In the genomic region with DNA sequence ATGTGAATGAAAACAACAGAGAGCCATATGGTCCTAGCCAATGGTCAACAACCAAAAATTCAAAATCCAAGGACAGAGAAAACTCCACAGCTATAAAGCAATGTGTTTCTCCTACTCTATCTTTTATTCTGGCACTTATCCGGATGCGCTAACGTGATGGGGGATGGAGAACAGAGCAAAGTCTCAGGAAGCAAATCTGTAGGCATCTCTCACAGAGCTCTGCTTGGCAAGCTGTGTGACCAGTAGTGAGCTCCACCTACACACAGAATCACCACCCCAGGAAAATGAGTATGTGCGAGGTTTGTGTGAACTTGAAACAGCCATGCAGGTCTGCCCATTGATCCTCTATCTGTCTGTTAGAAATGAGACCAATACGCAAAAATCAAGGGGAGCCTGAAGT, we compare ENCODE assay signal across 23 cellular contexts.
"Had no signal": no experiment of that assay in that cellular context is flagged by ENCODE, and none has a peak within 500 bp of the region (broad histone marks: within the 10 kb centered on the region; RNA-seq: fewer than 3 reads in every experiment).

No MANE protein-coding gene starts in this region.

- H3K27ac Mint-ChIP-seq: naive thymus-derived CD4-positive, alpha-beta T cell; natural killer cell; nephron; neural progenitor cell; progenitor cell of endocrine pancreas; stimulated activated memory B cell treated with anti-CD40 and anti-IgM and Interleukin-4, amounts not matched to agents 10 μg/mL and 1 μg/mL and 100 μg/mL, for 72 hours; stimulated activated naive CD8-positive, alpha-beta T cell treated with anti-CD3 and anti-CD28 coated beads, Interleukin-15, amount 100 ng/mL, for 72 hours had no signal

- DNase-seq: naive thymus-derived CD4-positive, alpha-beta T cell; natural killer cell; ovary; psoas muscle; right cardiac atrium; right lobe of liver; sigmoid colon; spleen; stimulated activated CD4-positive, alpha-beta T cell treated with anti-CD3 and anti-CD28 coated beads, Interleukin-12 subunit alpha, Interleukin-12 subunit beta, amount 100 ng/mL, for 4 hours; stimulated activated CD4-positive, alpha-beta T cell treated with anti-CD3 and anti-CD28 coated beads, Interleukin-1b, Interleukin-23, amount 100 ng/mL, for 48 hours; stimulated activated CD4-positive, alpha-beta T cell treated with anti-CD3 and anti-CD28 coated beads, Interleukin-4, amount 100 ng/mL, for 1 hour; stimulated activated CD4-positive, alpha-beta T cell treated with anti-CD3 and anti-CD28 coated beads, Interleukin-4, amount 100 ng/mL, for 4 hours; stimulated activated CD8-positive, alpha-beta memory T cell treated with anti-CD3 and anti-CD28 coated beads, Interleukin-4, amount 100 ng/mL, for 48 hours; stimulated activated naive CD4-positive, alpha-beta T cell; stimulated activated naive CD8-positive, alpha-beta T cell treated with anti-CD3 and anti-CD28 coated beads, Interleukin-15, amount 100 ng/mL, for 72 hours; stimulated activated naive CD8-positive, alpha-beta T cell treated with anti-CD3 and anti-CD28 coated beads, Interleukin-15, Interleukin-2, amounts not matched to agents 100 U/mL and 50 U/mL, for 24 hours; substantia nigra; thyroid gland; upper lobe of left lung had no signal

- H3K4me3 Mint-ChIP-seq: naive thymus-derived CD4-positive, alpha-beta T cell; natural killer cell; nephron; neural progenitor cell; stimulated activated memory B cell treated with anti-CD40 and anti-IgM and Interleukin-4, amounts not matched to agents 10 μg/mL and 1 μg/mL and 100 μg/mL, for 72 hours; stimulated activated naive CD8-positive, alpha-beta T cell treated with anti-CD3 and anti-CD28 coated beads, Interleukin-15, amount 100 ng/mL, for 72 hours had no signal

- H3K27me3 Mint-ChIP-seq: naive thymus-derived CD4-positive, alpha-beta T cell; stimulated activated memory B cell treated with anti-CD40 and anti-IgM and Interleukin-4, amounts not matched to agents 10 μg/mL and 1 μg/mL and 100 μg/mL, for 72 hours; stimulated activated naive CD8-positive, alpha-beta T cell treated with anti-CD3 and anti-CD28 coated beads, Interleukin-15, amount 100 ng/mL, for 72 hours had no signal

- H3K36me3 Mint-ChIP-seq: naive thymus-derived CD4-positive, alpha-beta T cell; natural killer cell; neural progenitor cell; stimulated activated memory B cell treated with anti-CD40 and anti-IgM and Interleukin-4, amounts not matched to agents 10 μg/mL and 1 μg/mL and 100 μg/mL, for 72 hours had no signal

- H3K4me1 Mint-ChIP-seq: natural killer cell; nephron; stimulated activated memory B cell treated with anti-CD40 and anti-IgM and Interleukin-4, amounts not matched to agents 10 μg/mL and 1 μg/mL and 100 μg/mL, for 72 hours; stimulated activated naive CD8-positive, alpha-beta T cell treated with anti-CD3 and anti-CD28 coated beads, Interleukin-15, amount 100 ng/mL, for 72 hours had no signal

- H3K9me3 Mint-ChIP-seq: natural killer cell; nephron; neural progenitor cell; stimulated activated memory B cell treated with anti-CD40 and anti-IgM and Interleukin-4, amounts not matched to agents 10 μg/mL and 1 μg/mL and 100 μg/mL, for 72 hours; stimulated activated naive CD8-positive, alpha-beta T cell treated with anti-CD3 and anti-CD28 coated beads, Interleukin-15, amount 100 ng/mL, for 72 hours had no signal
